Comparison of ENCODE assay signal across 1 cellular context in genomic region chr12:52741378-52742195, GRCh38.
A peak's percentile ranks its signal among the peaks of the same experiment; 100 is the strongest.
TF ChIP-seq lines count a peak whose summit lies in the region.

No MANE protein-coding gene starts in this region.

TF ChIP-seq in HepG2, 621 proteins besides CTCF, POLR2A, EP300 and RAD21 (continued from another document and continues in another):
- TF ChIP-seq SRY (CRISPR knock-in tag; IDR thresholded peaks at IDR 0.05) (no peak; the same call in 1 of the 2 replicates), TEAD2 (CRISPR knock-in tag; IDR thresholded peaks at IDR 0.05) (0 out of 2 replicates have a peak, but pooled peaks have one; percentile 67), FIP1L1 (IDR thresholded peaks at IDR 0.05; ENCODE audit: borderline replicate concordance, insufficient read depth, low read depth, low read length) (no peak), ATF4 (CRISPR knock-in tag; IDR thresholded peaks at IDR 0.05) (no peak), ZNF792 (CRISPR knock-in tag; IDR thresholded peaks at IDR 0.05) (peak; percentile 65; the same call in 1 of the 2 replicates), TEAD3 (CRISPR knock-in tag; optimal IDR thresholded peaks at IDR 0.05; ENCODE audit: borderline replicate concordance) (no peak), ZNF468 (CRISPR knock-in tag; IDR thresholded peaks at IDR 0.05) (no peak), TEF (CRISPR knock-in tag; IDR thresholded peaks at IDR 0.05) (peak; percentile 81; the same call in 1 of the 2 replicates), ZNF713 (CRISPR knock-in tag; IDR thresholded peaks at IDR 0.05) (no peak), WIZ (CRISPR knock-in tag; IDR thresholded peaks at IDR 0.05) (peak; percentile 97), KDM1A (CRISPR knock-in tag; IDR thresholded peaks at IDR 0.05) (no peak), ZFP62 (CRISPR knock-in tag; IDR thresholded peaks at IDR 0.05) (no peak), LBX2 (CRISPR knock-in tag; IDR thresholded peaks at IDR 0.05; ENCODE audit: borderline replicate concordance) (no peak), ZNF891 (CRISPR knock-in tag; IDR thresholded peaks at IDR 0.05) (no peak), MEF2D (CRISPR knock-in tag; IDR thresholded peaks at IDR 0.05) (0 out of 2 replicates have a peak, but pooled peaks have one; percentile 29), ERF (CRISPR knock-in tag; IDR thresholded peaks at IDR 0.05) (peak; percentile 90), FOXO4 (CRISPR knock-in tag; conservative IDR thresholded peaks at IDR 0.05) (no peak), ZFP36L1 (CRISPR knock-in tag; IDR thresholded peaks at IDR 0.05) (0 out of 2 replicates have a peak, but pooled peaks have one; percentile 30), ZNF747 (CRISPR knock-in tag; IDR thresholded peaks at IDR 0.05; ENCODE audit: borderline replicate concordance) (no peak), KLF15 (CRISPR knock-in tag; IDR thresholded peaks at IDR 0.05; ENCODE audit: borderline replicate concordance) (no peak), BRCA1 (CRISPR knock-in tag; IDR thresholded peaks at IDR 0.05) (0 out of 2 replicates have a peak, but pooled peaks have one; percentile 58), ZNF292 (CRISPR knock-in tag; IDR thresholded peaks at IDR 0.05; ENCODE audit: borderline replicate concordance, low read depth) (no peak), EHMT2 (IDR thresholded peaks at IDR 0.05; ENCODE audit: borderline replicate concordance, low read depth, low read length) (peak; percentile 88; the same call in 1 of the 2 replicates), ZNF101 (CRISPR knock-in tag; IDR thresholded peaks at IDR 0.05; ENCODE audit: borderline replicate concordance, low read depth) (no peak), CENPBD1 (CRISPR knock-in tag; IDR thresholded peaks at IDR 0.05; ENCODE audit: borderline replicate concordance, low read depth) (no peak), GMEB1 (CRISPR knock-in tag; IDR thresholded peaks at IDR 0.05; ENCODE audit: borderline replicate concordance) (no peak), ATM (IDR thresholded peaks at IDR 0.05; ENCODE audit: borderline replicate concordance) (no peak), ZNF234 (CRISPR knock-in tag; conservative IDR thresholded peaks at IDR 0.05) (no peak), ZMAT3 (CRISPR knock-in tag; conservative IDR thresholded peaks at IDR 0.05) (no peak), CCAR2 (optimal IDR thresholded peaks at IDR 0.05; ENCODE audit: low read depth, low read length) (no peak), ZBTB43 (CRISPR knock-in tag; conservative IDR thresholded peaks at IDR 0.05) (peak; percentile 47; the same call in 1 of the 2 replicates), TARDBP (CRISPR knock-in tag; IDR thresholded peaks at IDR 0.05) (no peak), ZSCAN29 (CRISPR knock-in tag; conservative IDR thresholded peaks at IDR 0.05) (no peak), PRMT3 (CRISPR knock-in tag; IDR thresholded peaks at IDR 0.05; ENCODE audit: borderline replicate concordance, low read depth) (no peak), ZNF619 (CRISPR knock-in tag; IDR thresholded peaks at IDR 0.05) (no peak), ZNF563 (CRISPR knock-in tag; IDR thresholded peaks at IDR 0.05) (no peak), ZBTB7B (CRISPR knock-in tag; IDR thresholded peaks at IDR 0.05) (no peak), PHF5A (CRISPR knock-in tag; IDR thresholded peaks at IDR 0.05; ENCODE audit: low read depth, unreplicated experiment) (no peak), ZNF333 (CRISPR knock-in tag; IDR thresholded peaks at IDR 0.05; ENCODE audit: borderline replicate concordance) (no peak), HDAC2 (CRISPR knock-in tag; IDR thresholded peaks at IDR 0.05) (peak; percentile 36; the same call in 1 of the 2 replicates), SNAPC5 (CRISPR knock-in tag; IDR thresholded peaks at IDR 0.05; ENCODE audit: borderline replicate concordance) (no peak), ZNF207 (IDR thresholded peaks at IDR 0.05; ENCODE audit: borderline replicate concordance) (no peak), KLF9 (CRISPR knock-in tag; IDR thresholded peaks at IDR 0.05; ENCODE audit: low read depth) (no peak), RARG (CRISPR knock-in tag; IDR thresholded peaks at IDR 0.05; ENCODE audit: low read depth) (no peak), POGZ (CRISPR knock-in tag; IDR thresholded peaks at IDR 0.05) (no peak), ZFP82 (CRISPR knock-in tag; IDR thresholded peaks at IDR 0.05; ENCODE audit: borderline replicate concordance) (no peak), SMYD3 (CRISPR knock-in tag; IDR thresholded peaks at IDR 0.05) (no peak), REST (IDR thresholded peaks at IDR 0.05; ENCODE audit: borderline replicate concordance in 1 of 2, low read depth in 1 of 2, low read length in 2 of 2) (peak; percentile 87 to 100), ZBTB26 (CRISPR knock-in tag; IDR thresholded peaks at IDR 0.05; ENCODE audit: borderline replicate concordance) (peak; percentile 72; the same call in 1 of the 2 replicates), RFX3 (CRISPR knock-in tag; IDR thresholded peaks at IDR 0.05) (no peak), ZSCAN5A (CRISPR knock-in tag; IDR thresholded peaks at IDR 0.05; ENCODE audit: borderline replicate concordance) (no peak), ELF1 (CRISPR knock-in tag; IDR thresholded peaks at IDR 0.05) (peak; percentile 41; the same call in 1 of the 2 replicates), ZNF678 (CRISPR knock-in tag; IDR thresholded peaks at IDR 0.05) (no peak), SP4 (CRISPR knock-in tag; IDR thresholded peaks at IDR 0.05) (no peak)
